26 cellular contexts compared by ENCODE assay signal in genomic region chr12:18281941-18282340, GRCh38. TPM values are rescaled to one million over a fixed set of nuclear protein-coding genes. Genes with fewer than 3 reads are reported as not detected.
DNase-seq lines count a peak whose midpoint lies in the region; FAIRE-seq and TF ChIP-seq lines count a peak whose summit lies in the region.
"Had no signal": no experiment of that assay in that cellular context is flagged by ENCODE, and none has a peak within 500 bp of the region (broad histone marks: within the 10 kb centered on the region; RNA-seq: fewer than 3 reads in every experiment).

No MANE protein-coding gene starts in this region.

- H3K36me3 ChIP-seq in astrocyte (ENCODE audit: insufficient read depth, low read length): no peaks in the 10 kb centered on the region
- H3K36me3 ChIP-seq in osteoblast (ENCODE audit: insufficient read depth, low read length): no peaks in the 10 kb centered on the region

- TF ChIP-seq CTCF in astrocyte (IDR thresholded peaks at IDR 0.05; ENCODE audit: insufficient read depth, low read depth, low read length): no peak
- TF ChIP-seq CTCF in fibroblast of mammary gland (conservative IDR thresholded peaks at IDR 0.05; ENCODE audit: control insufficient read depth, insufficient read depth, low read depth, low read length): no peak
- no peak for TF ChIP-seq CTCF in retinal pigment epithelial cell (conservative IDR thresholded peaks at IDR 0.05; ENCODE audit: low read depth, low read length)
- no peak for TF ChIP-seq CTCF in D721Med (IDR thresholded peaks at IDR 0.05; ENCODE audit: insufficient read depth, missing control alignments)
- no peak for TF ChIP-seq CTCF in osteoblast (IDR thresholded peaks at IDR 0.05; ENCODE audit: extremely low read depth, low read depth, low read length)

- H3K4me1 Mint-ChIP-seq in astrocyte (ENCODE audit: low read depth, unreplicated experiment): peaks cover 13% of the 10 kb centered on the region
- H3K4me1 Mint-ChIP-seq: B cell, IgD-negative memory B cell had no signal

- no peaks in the 10 kb centered on the region for H3K36me3 Mint-ChIP-seq in astrocyte (ENCODE audit: low read depth, unreplicated experiment)
- H3K36me3 Mint-ChIP-seq: CD8-positive, alpha-beta T cell; IgD-negative memory B cell had no signal

- no peaks in the 10 kb centered on the region for H4K20me1 ChIP-seq in astrocyte (ENCODE audit: insufficient read depth, low read length)
- no peaks in the 10 kb centered on the region for H4K20me1 ChIP-seq in osteoblast (ENCODE audit: insufficient read depth, low read length)

- no peaks in the 10 kb centered on the region for H3K79me2 ChIP-seq in astrocyte (ENCODE audit: insufficient read depth, low read length)
- H3K79me2 ChIP-seq in osteoblast (ENCODE audit: insufficient read depth, low read length): no peaks in the 10 kb centered on the region

- H3K27ac ChIP-seq in astrocyte (ENCODE audit: low read depth, low read length) (no peak overlapping the region), osteoblast (ENCODE audit: low read depth, low read length) (no peak overlapping the region)
- H3K27ac ChIP-seq: C4-2B, HL-60, KMS-11 had no signal

- H3K27me3 ChIP-seq in astrocyte (ENCODE audit: insufficient read depth, low read length) (no peaks in the 10 kb centered on the region), osteoblast (ENCODE audit: insufficient read depth, low read length) (no peaks in the 10 kb centered on the region)

- no peak overlapping the region for H3K4me2 ChIP-seq in astrocyte (ENCODE audit: low read length)
- H3K4me2 ChIP-seq in osteoblast (ENCODE audit: insufficient read depth, low read length): no peak overlapping the region
- H3K4me2 ChIP-seq: KMS-11 had no signal

- DNase-seq in NCI-H446 (lab: John Stamatoyannopoulos, UW): peak; percentile 73 to 79
- DNase-seq in astrocyte (ENCODE audit: low read depth): peak; percentile 51
- peak; percentile 12 for DNase-seq in fibroblast of mammary gland (ENCODE audit: low read depth)
- peak; percentile 11 for DNase-seq in retinal pigment epithelial cell (ENCODE audit: low read depth)
- DNase-seq in D721Med (ENCODE audit: insufficient read length, low spot score): no peak
- DNase-seq in osteoblast (ENCODE audit: insufficient read length, low spot score, missing footprints): no peak
- DNase-seq in hippocampal formation (lab: John Stamatoyannopoulos, UW): no peak
- DNase-seq: Caco-2; CD8-positive, alpha-beta T cell; DMS79 treated with DMSO at 0.1 percent for 48 hours; GF-D8; NCI-H1092; NCI-H1417 treated with DMSO at 0.1 percent for 48 hours; NCI-H187; NCI-H2081 treated with DMSO at 0.1 percent for 48 hours; NCI-H526 treated with DMSO at 0.1 percent for 48 hours; SHP77 treated with DMSO at 0.1 percent for 48 hours; SW 1271 had no signal

- no peak overlapping the region for H3K9ac ChIP-seq in astrocyte (ENCODE audit: low read length)
- H3K9ac ChIP-seq: KMS-11 had no signal

- no peak overlapping the region for H3K4me3 ChIP-seq in astrocyte (ENCODE audit: insufficient read depth, low read depth, low read length)
- no peak overlapping the region for H3K4me3 ChIP-seq in fibroblast of mammary gland (ENCODE audit: control insufficient read depth, low read depth, low read length)
- H3K4me3 ChIP-seq in retinal pigment epithelial cell (ENCODE audit: low read length): no peak overlapping the region
- H3K4me3 ChIP-seq in osteoblast (ENCODE audit: insufficient read depth, low read length): no peak overlapping the region

- no peaks in the 10 kb centered on the region for H3K9me3 Mint-ChIP-seq in astrocyte (ENCODE audit: unreplicated experiment)

- H3K27ac Mint-ChIP-seq in astrocyte (ENCODE audit: unreplicated experiment): no peak overlapping the region
- H3K27ac Mint-ChIP-seq: B cell; CD8-positive, alpha-beta T cell; IgD-negative memory B cell had no signal

- no peak for FAIRE-seq in astrocyte (lab: Jason Lieb, UNC)
- FAIRE-seq in D721Med (lab: Jason Lieb, UNC): no peak
- FAIRE-seq: GM12892 had no signal

- no peak overlapping the region for H3K4me3 Mint-ChIP-seq in astrocyte (ENCODE audit: unreplicated experiment)
- H3K4me3 Mint-ChIP-seq: B cell; CD8-positive, alpha-beta T cell; IgD-negative memory B cell had no signal

- no peaks in the 10 kb centered on the region for H3K4me1 ChIP-seq in astrocyte (ENCODE audit: insufficient read depth, low read length)
- H3K4me1 ChIP-seq in osteoblast (ENCODE audit: insufficient read depth, low read length): no peaks in the 10 kb centered on the region
- H3K4me1 ChIP-seq: Caco-2 had no signal

- H2AFZ ChIP-seq in astrocyte (ENCODE audit: low read depth, low read length) (no peak overlapping the region), osteoblast (ENCODE audit: low read length) (no peak overlapping the region)

- H3K9me3 ChIP-seq in astrocyte (ENCODE audit: insufficient read depth, low read depth, low read length) (no peaks in the 10 kb centered on the region), osteoblast (ENCODE audit: low read depth, low read length) (no peaks in the 10 kb centered on the region)
- H3K9me3 ChIP-seq: Caco-2 had no signal

- no peaks in the 10 kb centered on the region for H3K27me3 Mint-ChIP-seq in astrocyte (ENCODE audit: low read depth, unreplicated experiment)
- H3K27me3 Mint-ChIP-seq: B cell, IgD-negative memory B cell had no signal

RNA-seq across cellular contexts. Expression of gene PIK3C2G, which starts 20.6 kb away (rescaled TPM):
- total RNA-seq in astrocyte (0.05 TPM in 1 of 2 replicates, not detected in the other), osteoblast (not detected in 2 replicates)
- total RNA-seq: A673; B cell; Caco-2; CD8-positive, alpha-beta T cell; H4 had no signal

Comparison
In these comparisons a context has a peak if more than half of its experiments do, and no peak if none do; other contexts are left out.
1. DNase-seq: peak in NCI-H446 (2 of 2), astrocyte (single experiment), fibroblast of mammary gland (single experiment) and retinal pigment epithelial cell (single experiment); none in D721Med (single experiment), osteoblast (single experiment) and hippocampal formation (0 of 2).